8 cellular contexts compared by ENCODE assay signal in genomic region chr5:163696270-163696887, GRCh38.
DNase-seq lines count a peak whose midpoint lies in the region; ATAC-seq and TF ChIP-seq lines count a peak whose summit lies in the region.

No MANE protein-coding gene starts in this region.

- H3K27me3 ChIP-seq in adrenal gland (no peaks in the 10 kb centered on the region), right cardiac atrium (ENCODE audit: control insufficient read depth, insufficient read depth) (no peaks in the 10 kb centered on the region)

- no peak overlapping the region for H3K27ac ChIP-seq in adrenal gland
- H3K27ac ChIP-seq in right cardiac atrium (ENCODE audit: low read length), result no peak overlapping the region

- DNase-seq in Calu3 (peak; percentile 67), NCI-H345 (lab: John Stamatoyannopoulos, UW) (peak; percentile 19), adrenal gland (peak; percentile 18 to 66 (median 29)), right cardiac atrium (no peak), retinal pigment epithelial cell (ENCODE audit: low read depth) (peak; percentile 51)
- no peak for DNase-seq in stimulated activated CD4-positive, alpha-beta T cell treated with anti-CD3 and anti-CD28 coated beads, Interleukin-4, amount 100 ng/mL, for 1 hour

- ATAC-seq in GM19324 (IDR thresholded peaks at IDR 0.05; ENCODE audit: low FRiP score, unreplicated experiment) (peak; percentile 91), HG03135 (IDR thresholded peaks at IDR 0.05; ENCODE audit: unreplicated experiment) (peak; percentile 87), right cardiac atrium (peak; percentile 71 to 76)

- peaks cover 8% of the 10 kb centered on the region for H3K4me1 Mint-ChIP-seq in Calu3 (ENCODE audit: low read depth, unreplicated experiment)

- no peak overlapping the region for H3K4me3 Mint-ChIP-seq in Calu3 (ENCODE audit: low read depth, unreplicated experiment)

- intact Hi-C loops in Calu3 (cut with micrococcal nuclease; ENCODE audit: unreplicated experiment) (loop anchor here (1.0 to 10.0 kb wide), 6 partner anchors 306 to 1508 kb away; no protein-coding TSS in a partner anchor), adrenal gland (cut with DNase I) (loop anchor here in 1 of 2 donors (10.0 kb wide), 1 partner anchor 808 kb away; no protein-coding TSS in a partner anchor), right cardiac atrium (cut with DNase I) (loop anchor here in 2 of 4 donors (5.0 to 10.0 kb wide), 2 partner anchors 808 to 1511 kb away; no protein-coding TSS in a partner anchor)

- TF ChIP-seq POLR2A in adrenal gland (IDR thresholded peaks at IDR 0.05), result no peak

- no peaks in the 10 kb centered on the region for H3K9me3 Mint-ChIP-seq in Calu3 (ENCODE audit: low read depth, unreplicated experiment)

- H3K4me1 ChIP-seq in adrenal gland (replicated peaks in 1 of 2) (no peaks in the 10 kb centered on the region), right cardiac atrium (ENCODE audit: control insufficient read depth, insufficient read depth, low read length) (no peaks in the 10 kb centered on the region)

- no peak overlapping the region for H3K27ac Mint-ChIP-seq in Calu3 (ENCODE audit: unreplicated experiment)

- CTCF ChIA-PET in Calu3 (lab: Charles Lee), result interaction anchor here (0.5 to 1.5 kb wide), 8 partner anchors 9 to 808 kb away, joined by 3 to 21 read pairs (median 6); no protein-coding TSS in a partner anchor

- H3K4me3 ChIP-seq in adrenal gland (no peak overlapping the region), right cardiac atrium (ENCODE audit: low read length) (no peak overlapping the region), retinal pigment epithelial cell (ENCODE audit: low read length) (no peak overlapping the region)

- H3K27me3 Mint-ChIP-seq in Calu3 (ENCODE audit: unreplicated experiment), result no peaks in the 10 kb centered on the region

- H3K36me3 ChIP-seq in adrenal gland (replicated peaks in 1 of 2), result no peaks in the 10 kb centered on the region

- TF ChIP-seq CTCF in Calu3 (IDR thresholded peaks at IDR 0.05; ENCODE audit: unreplicated experiment) (peak; percentile 68), adrenal gland (IDR thresholded peaks at IDR 0.05) (peak; percentile 19 to 69 (median 54)), retinal pigment epithelial cell (conservative IDR thresholded peaks at IDR 0.05; ENCODE audit: low read depth, low read length) (peak; percentile 79)

- no peaks in the 10 kb centered on the region for H3K36me3 Mint-ChIP-seq in Calu3 (ENCODE audit: insufficient read depth, unreplicated experiment)

- BruUV-seq in Calu3 (replicated peaks; lab: Mats Ljungman, UMichigan), result no TSS peak

- H3K9me3 ChIP-seq in adrenal gland (replicated peaks in 1 of 3), result no peaks in the 10 kb centered on the region
- no peaks in the 10 kb centered on the region for H3K9me3 ChIP-seq in right cardiac atrium (ENCODE audit: control insufficient read depth, low read length)

- WGBS in adrenal gland, 4 donors, result 16 to 22% (median 17%) methylated on average over 10 of the region's 10 CpGs
- WGBS in right cardiac atrium, result 18% methylated on average over 10 of the region's 10 CpGs

Comparison
In these comparisons a context has a peak if more than half of its experiments do, and no peak if none do; other contexts are left out.
1. DNase-seq: peak in Calu3 (single experiment), NCI-H345 (single experiment), adrenal gland (7 of 7) and retinal pigment epithelial cell (single experiment); none in right cardiac atrium (0 of 3) and stimulated activated CD4-positive, alpha-beta T cell treated with anti-CD3 and anti-CD28 coated beads, Interleukin-4, amount 100 ng/mL, for 1 hour (single experiment).
2. Peak in every context shown above with its lines, with median percentiles within 50 percentile points of each other: CTCF ChIP-seq and ATAC-seq.